19 cellular contexts compared by ENCODE assay signal in the genomic region with DNA sequence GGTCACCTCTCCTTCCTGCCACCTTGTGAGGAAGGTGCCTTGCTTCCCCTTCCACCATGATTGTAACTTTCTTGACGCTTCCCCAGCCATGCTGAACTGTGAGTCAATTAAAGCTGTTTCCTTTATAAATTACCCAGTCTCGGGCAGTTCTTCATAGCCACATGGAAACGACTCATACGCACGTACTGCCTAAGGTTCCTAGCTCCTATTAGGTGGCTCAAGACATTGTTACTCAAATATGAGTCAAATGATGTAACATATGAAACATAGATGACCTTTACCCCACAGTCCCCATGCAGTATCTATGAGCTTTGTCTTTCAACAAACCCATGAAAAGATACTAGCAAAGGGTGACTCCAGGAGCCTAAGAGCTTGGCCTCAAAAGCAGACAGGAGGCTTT.
DNase-seq lines count a peak whose midpoint lies in the region; ATAC-seq and TF ChIP-seq lines count a peak whose summit lies in the region.
"Had no signal": no experiment of that assay in that cellular context is flagged by ENCODE, and none has a peak within 500 bp of the region (broad histone marks: within the 10 kb centered on the region; RNA-seq: fewer than 3 reads in every experiment).

No MANE protein-coding gene starts in this region.

- no peak overlapping the region for H3K4me3 ChIP-seq in Caco-2 (ENCODE audit: low read depth, low read length)
- no peak overlapping the region for H3K4me3 ChIP-seq in astrocyte of the spinal cord (ENCODE audit: low read depth, low read length)
- no peak overlapping the region for H3K4me3 ChIP-seq in fibroblast of villous mesenchyme (ENCODE audit: low read depth, low read length)
- H3K4me3 ChIP-seq: esophagus squamous epithelium, right lobe of liver, upper lobe of right lung had no signal

- intact Hi-C loops in Caco-2 (cut with micrococcal nuclease; ENCODE audit: unreplicated experiment): no loop called here

- CTCF ChIA-PET in Caco-2 (lab: Charles Lee): interaction anchor here (1.0 kb wide), 1 partner anchor 22 kb away, joined by 3 read pairs; no protein-coding TSS in a partner anchor
- CTCF ChIA-PET in HEK293T (lab: Yijun Ruan, JAX): interaction anchor here (0.6 to 0.7 kb wide), 2 partner anchors 61 to 780 kb away, joined by 3 to 4 read pairs; no protein-coding TSS in a partner anchor

- peak in 1 of 2 experiments; percentile 3 for DNase-seq in Caco-2
- peak; percentile 74 for DNase-seq in LHCN-M2 (ENCODE audit: low read depth)
- DNase-seq in astrocyte of the spinal cord (ENCODE audit: low read depth, low spot score): peak; percentile 34
- peak; percentile 24 for DNase-seq in fibroblast of villous mesenchyme (ENCODE audit: low read depth)
- DNase-seq in HEK293T (ENCODE audit: extremely low spot score): no peak
- DNase-seq in cerebellar cortex (ENCODE audit: low spot score): no peak
- DNase-seq: activated CD8-positive, alpha-beta T cell treated with anti-CD3 and anti-CD28 coated beads, Interleukin-2, amount 10 ng/mL, durations not matched to agents 7 days and 5 days; anterior cingulate cortex; esophagus squamous epithelium; mesendoderm; NCI-H146; NCI-H446 treated with DMSO at 0.1 percent for 48 hours; right lobe of liver; stimulated activated CD4-positive, alpha-beta T cell treated with anti-CD3 and anti-CD28 coated beads, Interleukin-4, amount 100 ng/mL, for 4 hours; upper lobe of right lung had no signal

- ATAC-seq in GM19324 (IDR thresholded peaks at IDR 0.05; ENCODE audit: low FRiP score, unreplicated experiment): no peak
- ATAC-seq in GM18517 (IDR thresholded peaks at IDR 0.05; ENCODE audit: unreplicated experiment): no peak
- ATAC-seq: activated CD8-positive, alpha-beta T cell treated with anti-CD3 and anti-CD28 coated beads, Interleukin-2, amount 10 ng/mL, durations not matched to agents 7 days and 5 days; right lobe of liver; upper lobe of right lung had no signal

- peak overlapping the region; percentile 22 for H3K27ac Mint-ChIP-seq in Caco-2 (ENCODE audit: unreplicated experiment)
- H3K27ac Mint-ChIP-seq: activated CD8-positive, alpha-beta T cell treated with anti-CD3 and anti-CD28 coated beads, Interleukin-2, amount 10 ng/mL, durations not matched to agents 7 days and 5 days; dendritic cell treated with granulocyte-macrophage colony-stimulating factor and Interleukin-4, amounts not matched to agents 40 ng/mL and 50 ng/mL, for 4 days had no signal

- no peak overlapping the region for H3K4me3 Mint-ChIP-seq in Caco-2 (ENCODE audit: unreplicated experiment)
- H3K4me3 Mint-ChIP-seq: activated CD8-positive, alpha-beta T cell treated with anti-CD3 and anti-CD28 coated beads, Interleukin-2, amount 10 ng/mL, durations not matched to agents 7 days and 5 days; dendritic cell treated with granulocyte-macrophage colony-stimulating factor and Interleukin-4, amounts not matched to agents 40 ng/mL and 50 ng/mL, for 4 days; neural crest cell had no signal

- H3K27me3 ChIP-seq in Caco-2 (replicated peaks; ENCODE audit: control insufficient read depth, insufficient read depth, low read length): no peaks in the 10 kb centered on the region
- H3K27me3 ChIP-seq: esophagus squamous epithelium, right lobe of liver, upper lobe of right lung had no signal

- no peak for TF ChIP-seq CTCF in Caco-2 (IDR thresholded peaks at IDR 0.05; ENCODE audit: insufficient read depth in 1 of 2, low read depth in 1 of 2, low read length in 1 of 2, severe bottlenecking in 1 of 2, unreplicated experiment in 1 of 2)
- TF ChIP-seq CTCF in astrocyte of the spinal cord (IDR thresholded peaks at IDR 0.05; ENCODE audit: low read depth, low read length): no peak
- no peak for TF ChIP-seq CTCF in fibroblast of villous mesenchyme (IDR thresholded peaks at IDR 0.05; ENCODE audit: insufficient read depth, low read depth, low read length)

- H3K36me3 Mint-ChIP-seq in Caco-2 (ENCODE audit: insufficient read depth, unreplicated experiment): no peaks in the 10 kb centered on the region

- in situ Hi-C loops in astrocyte of the spinal cord (cut with HindIII; ENCODE audit: low sequenced_read_pairs): no loop called here

- no peaks in the 10 kb centered on the region for H3K4me1 Mint-ChIP-seq in Caco-2 (ENCODE audit: low read depth, unreplicated experiment)
- H3K4me1 Mint-ChIP-seq: neural crest cell had no signal

- H3K9me3 Mint-ChIP-seq in Caco-2 (ENCODE audit: unreplicated experiment): no peaks in the 10 kb centered on the region
- H3K9me3 Mint-ChIP-seq: dendritic cell treated with granulocyte-macrophage colony-stimulating factor and Interleukin-4, amounts not matched to agents 40 ng/mL and 50 ng/mL, for 4 days; neural crest cell had no signal

- H3K27me3 Mint-ChIP-seq in Caco-2 (ENCODE audit: insufficient read depth, unreplicated experiment): no peaks in the 10 kb centered on the region
- H3K27me3 Mint-ChIP-seq: dendritic cell treated with granulocyte-macrophage colony-stimulating factor and Interleukin-4, amounts not matched to agents 40 ng/mL and 50 ng/mL, for 4 days had no signal

- POLR2A ChIA-PET in Caco-2 (lab: Charles Lee): no interaction called here
- POLR2A ChIA-PET in HEK293T (lab: Yijun Ruan, JAX): no interaction called here

- BruUV-seq in Caco-2 (replicated peaks; lab: Mats Ljungman, UMichigan): no TSS peak

- H3K36me3 ChIP-seq in Caco-2 (ENCODE audit: control insufficient read depth, insufficient read depth, low read length): no peaks in the 10 kb centered on the region
- H3K36me3 ChIP-seq: esophagus squamous epithelium, right lobe of liver, upper lobe of right lung had no signal

- H3K9me3 ChIP-seq in Caco-2: no peaks in the 10 kb centered on the region
- H3K9me3 ChIP-seq: esophagus squamous epithelium, right lobe of liver, upper lobe of right lung had no signal

- H3K4me1 ChIP-seq in Caco-2: no peaks in the 10 kb centered on the region
- H3K4me1 ChIP-seq: esophagus squamous epithelium, right lobe of liver, upper lobe of right lung had no signal

TF ChIP-seq in HEK293T, 16 proteins besides CTCF, POLR2A, EP300 and RAD21:
- no peak for TF ChIP-seq SUZ12 (IDR thresholded peaks at IDR 0.05)
- TF ChIP-seq ZNF384 (IDR thresholded peaks at IDR 0.05): no peak
- TF ChIP-seq CTBP1 (IDR thresholded peaks at IDR 0.05; ENCODE audit: borderline replicate concordance): no peak
- TF ChIP-seq L3MBTL2 (conservative IDR thresholded peaks at IDR 0.05): no peak
- TF ChIP-seq, protein P1, sequence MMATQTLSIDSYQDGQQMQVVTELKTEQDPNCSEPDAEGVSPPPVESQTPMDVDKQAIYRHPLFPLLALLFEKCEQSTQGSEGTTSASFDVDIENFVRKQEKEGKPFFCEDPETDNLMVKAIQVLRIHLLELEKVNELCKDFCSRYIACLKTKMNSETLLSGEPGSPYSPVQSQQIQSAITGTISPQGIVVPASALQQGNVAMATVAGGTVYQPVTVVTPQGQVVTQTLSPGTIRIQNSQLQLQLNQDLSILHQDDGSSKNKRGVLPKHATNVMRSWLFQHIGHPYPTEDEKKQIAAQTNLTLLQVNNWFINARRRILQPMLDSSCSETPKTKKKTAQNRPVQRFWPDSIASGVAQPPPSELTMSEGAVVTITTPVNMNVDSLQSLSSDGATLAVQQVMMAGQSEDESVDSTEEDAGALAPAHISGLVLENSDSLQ (IDR thresholded peaks at IDR 0.05): no peak
- TF ChIP-seq FOXM1 (IDR thresholded peaks at IDR 0.05; ENCODE audit: borderline replicate concordance): no peak
- TF ChIP-seq NFRKB (IDR thresholded peaks at IDR 0.05): no peak
- no peak for TF ChIP-seq ARNT (IDR thresholded peaks at IDR 0.05)
- no peak for TF ChIP-seq HDGF (IDR thresholded peaks at IDR 0.05; ENCODE audit: borderline replicate concordance)
- no peak for TF ChIP-seq LEF1 (IDR thresholded peaks at IDR 0.05; ENCODE audit: borderline replicate concordance)
- TF ChIP-seq ELF4 (IDR thresholded peaks at IDR 0.05): no peak
- no peak for TF ChIP-seq SP1 (IDR thresholded peaks at IDR 0.05)
- TF ChIP-seq TARDBP (IDR thresholded peaks at IDR 0.05): no peak
- TF ChIP-seq FOXK2 (IDR thresholded peaks at IDR 0.05): no peak
- no peak for TF ChIP-seq FOXA1 (IDR thresholded peaks at IDR 0.05)
- TF ChIP-seq BHLHE40 (IDR thresholded peaks at IDR 0.05; ENCODE audit: borderline replicate concordance): no peak

Comparison
In these comparisons a context has a peak if more than half of its experiments do, and no peak if none do; other contexts are left out.
1. DNase-seq: peak in LHCN-M2 (single experiment), astrocyte of the spinal cord (single experiment) and fibroblast of villous mesenchyme (single experiment); none in HEK293T (single experiment) and cerebellar cortex (single experiment).